ENCODE assay signal across 10 cellular contexts in genomic region chr19:9847087-9847671, GRCh38. TPM values are rescaled to one million over a fixed set of nuclear protein-coding genes. Genes with fewer than 3 reads are reported as not detected.
DNase-seq lines count a peak whose midpoint lies in the region; ATAC-seq and TF ChIP-seq lines count a peak whose summit lies in the region.
"Had no signal": no experiment of that assay in that cellular context is flagged by ENCODE, and none has a peak within 500 bp of the region (broad histone marks: within the 10 kb centered on the region; RNA-seq: fewer than 3 reads in every experiment).

No MANE protein-coding gene starts in this region.

- no peaks in the 10 kb centered on the region for H3K27me3 ChIP-seq in kidney epithelial cell (ENCODE audit: control insufficient read depth, insufficient read depth, low read length)
- H3K27me3 ChIP-seq: BLaER1 treated with 17β-estradiol and CSF1 and Interleukin-3, amounts not matched to agents 10 nM and 100 nM had no signal

- TF ChIP-seq CTCF in astrocyte of the cerebellum (IDR thresholded peaks at IDR 0.05; ENCODE audit: low read depth, low read length, missing control alignments) (peak; percentile 69), kidney epithelial cell (IDR thresholded peaks at IDR 0.05; ENCODE audit: insufficient read depth, low read length, poor library complexity, severe bottlenecking) (peak; percentile 70)

- in situ Hi-C loops in astrocyte of the cerebellum (cut with HindIII; ENCODE audit: low sequenced_read_pairs): no loop called here

- H3K36me3 ChIP-seq in kidney epithelial cell (ENCODE audit: control insufficient read depth, insufficient read depth, low read length): peaks cover under 1% of the 10 kb centered on the region

- H3K36me3 Mint-ChIP-seq in stimulated activated effector memory CD8-positive, alpha-beta T cell treated with anti-CD3 and anti-CD28 coated beads, Interleukin-12 subunit alpha, Interleukin-12 subunit beta, amount 100 ng/mL, for 72 hours: peaks cover 34% of the 10 kb centered on the region

- peak overlapping the region; percentile 69 for H3K27ac Mint-ChIP-seq in stimulated activated effector memory CD8-positive, alpha-beta T cell treated with anti-CD3 and anti-CD28 coated beads, Interleukin-12 subunit alpha, Interleukin-12 subunit beta, amount 100 ng/mL, for 72 hours
- H3K27ac Mint-ChIP-seq: activated naive CD8-positive, alpha-beta T cell had no signal

- H3K4me1 Mint-ChIP-seq in stimulated activated effector memory CD8-positive, alpha-beta T cell treated with anti-CD3 and anti-CD28 coated beads, Interleukin-12 subunit alpha, Interleukin-12 subunit beta, amount 100 ng/mL, for 72 hours: peaks cover 23% of the 10 kb centered on the region

- H3K4me3 Mint-ChIP-seq in stimulated activated effector memory CD8-positive, alpha-beta T cell treated with anti-CD3 and anti-CD28 coated beads, Interleukin-12 subunit alpha, Interleukin-12 subunit beta, amount 100 ng/mL, for 72 hours: no peak overlapping the region
- H3K4me3 Mint-ChIP-seq: activated naive CD8-positive, alpha-beta T cell had no signal

- H3K9me3 Mint-ChIP-seq in stimulated activated effector memory CD8-positive, alpha-beta T cell treated with anti-CD3 and anti-CD28 coated beads, Interleukin-12 subunit alpha, Interleukin-12 subunit beta, amount 100 ng/mL, for 72 hours: no peaks in the 10 kb centered on the region

- no peak overlapping the region for H3K4me3 ChIP-seq in astrocyte of the cerebellum (ENCODE audit: low read depth, low read length)
- no peak overlapping the region for H3K4me3 ChIP-seq in kidney epithelial cell (ENCODE audit: low read depth, low read length)
- H3K4me3 ChIP-seq: BLaER1 treated with 17β-estradiol and CSF1 and Interleukin-3, amounts not matched to agents 10 nM and 100 nM had no signal

- peak; percentile 76 for ATAC-seq in stimulated activated effector memory CD8-positive, alpha-beta T cell treated with anti-CD3 and anti-CD28 coated beads, Interleukin-12 subunit alpha, Interleukin-12 subunit beta, amount 100 ng/mL, for 72 hours
- no peak for ATAC-seq in GM21447 (IDR thresholded peaks at IDR 0.05; ENCODE audit: unreplicated experiment)

- peak; percentile 52 for DNase-seq in SIG-M5 treated with dmso at 0.1 percent for 504 hours (lab: John Stamatoyannopoulos, UW; ENCODE audit: unreplicated experiment)
- DNase-seq in SIG-M5 (lab: John Stamatoyannopoulos, UW): no peak
- DNase-seq in RPMI7951 (ENCODE audit: low read depth): peak; percentile 79
- DNase-seq in astrocyte of the cerebellum (ENCODE audit: low read depth): peak; percentile 60
- DNase-seq in kidney epithelial cell (ENCODE audit: low read depth): peak; percentile 56
- DNase-seq in stimulated activated effector memory CD8-positive, alpha-beta T cell treated with anti-CD3 and anti-CD28 coated beads, Interleukin-12 subunit alpha, Interleukin-12 subunit beta, amount 100 ng/mL, for 72 hours (ENCODE audit: low spot score in 2 of 2): peak in 1 of 2 donors; percentile 56
- DNase-seq in NCI-H1105 treated with DMSO at 0.1 percent for 48 hours (lab: John Stamatoyannopoulos, UW): no peak

RNA-seq across cellular contexts. Expression of gene PIN1, which starts 12.1 kb away (rescaled TPM):
- total RNA-seq in RPMI7951 (2014; rRNA removed; shearing (Covaris generic)): 137 and 205 TPM in 2 replicates
- total RNA-seq in kidney epithelial cell: 102 and 115 TPM in 2 replicates

RNA-seq across cellular contexts. Expression of gene UBL5, which starts 19.5 kb away (rescaled TPM):
- 634 and 688 TPM in 2 replicates for total RNA-seq in RPMI7951 (2014; rRNA removed; shearing (Covaris generic))
- 536 and 603 TPM in 2 replicates for total RNA-seq in kidney epithelial cell

RNA-seq across cellular contexts. Expression of gene FBXL12, which starts 28.3 kb away (rescaled TPM):
- total RNA-seq in RPMI7951 (2014; rRNA removed; shearing (Covaris generic)): 13.9 and 20.9 TPM in 2 replicates
- total RNA-seq in kidney epithelial cell: 25.2 and 30.8 TPM in 2 replicates

Comparison
In these comparisons a context has a peak if more than half of its experiments do, and no peak if none do; other contexts are left out.
1. DNase-seq: peak in SIG-M5 treated with dmso at 0.1 percent for 504 hours (single experiment), RPMI7951 (single experiment), astrocyte of the cerebellum (single experiment) and kidney epithelial cell (single experiment); none in SIG-M5 (single experiment) and NCI-H1105 treated with DMSO at 0.1 percent for 48 hours (single experiment).